Comparison of ENCODE assay signal across 8 cellular contexts in genomic region chr2:142130111-142131015, GRCh38. TPM values are rescaled to one million over a fixed set of nuclear protein-coding genes. Genes with fewer than 3 reads are reported as not detected.
DNase-seq lines count a peak whose midpoint lies in the region; ATAC-seq lines count a peak whose summit lies in the region.

No MANE protein-coding gene starts in this region.

- peak overlapping the region; percentile 49 for H3K18ac ChIP-seq in neuronal stem cell (ENCODE audit: low read length)

- H3K4me1 Mint-ChIP-seq in stimulated activated naive CD8-positive, alpha-beta T cell treated with anti-CD3 and anti-CD28 coated beads, Interleukin-15, Interleukin-2, amounts not matched to agents 100 ng/mL and 50 ng/mL, for 24 hours (ENCODE audit: low read depth), result peaks cover 6% of the 10 kb centered on the region
- H3K4me1 Mint-ChIP-seq in activated T-helper 1 cell treated with anti-CD3 and anti-CD28 coated beads, Interleukin-12 subunit alpha, Interleukin-12 subunit beta, Interleukin-2, Interleukin-4 antibody, amounts not matched to agents 30 ng/mL and 10 ng/mL and 1 ng/mL, durations not matched to agents 14 hours and 24 hours and 36 hours (ENCODE audit: low read depth), result peaks cover 19% of the 10 kb centered on the region

- H2AK5ac ChIP-seq in neuronal stem cell (ENCODE audit: low read depth, low read length), result no peak overlapping the region

- H3K4me3 Mint-ChIP-seq in stimulated activated naive CD8-positive, alpha-beta T cell treated with anti-CD3 and anti-CD28 coated beads, Interleukin-15, Interleukin-2, amounts not matched to agents 100 ng/mL and 50 ng/mL, for 24 hours, result peak overlapping the region; percentile 51
- peak overlapping the region; percentile 80 for H3K4me3 Mint-ChIP-seq in activated T-helper 1 cell treated with anti-CD3 and anti-CD28 coated beads, Interleukin-12 subunit alpha, Interleukin-12 subunit beta, Interleukin-2, Interleukin-4 antibody, amounts not matched to agents 30 ng/mL and 10 ng/mL and 1 ng/mL, durations not matched to agents 14 hours and 24 hours and 36 hours

- no peak overlapping the region for H3K23ac ChIP-seq in neuronal stem cell (ENCODE audit: low read depth, low read length, poor library complexity)

- H2AFZ ChIP-seq in neuronal stem cell (ENCODE audit: low read length), result peak overlapping the region; percentile 94

- WGBS in neuronal stem cell (ENCODE audit: extremely low coverage in 2 of 2, insufficient read length in 2 of 2, insufficient replicate concordance in 1 of 2), 2 donors, result no CpG with 5 or more reads among the region's 69 CpGs

- H3K9me3 ChIP-seq in neuronal stem cell (replicated peaks in 1 of 2; ENCODE audit: control insufficient read depth in 2 of 2, insufficient read depth in 1 of 2, low read depth in 1 of 2, low read length in 2 of 2), result no peaks in the 10 kb centered on the region

- H3K9me3 Mint-ChIP-seq in stimulated activated naive CD8-positive, alpha-beta T cell treated with anti-CD3 and anti-CD28 coated beads, Interleukin-15, Interleukin-2, amounts not matched to agents 100 ng/mL and 50 ng/mL, for 24 hours, result no peaks in the 10 kb centered on the region
- no peaks in the 10 kb centered on the region for H3K9me3 Mint-ChIP-seq in activated T-helper 1 cell treated with anti-CD3 and anti-CD28 coated beads, Interleukin-12 subunit alpha, Interleukin-12 subunit beta, Interleukin-2, Interleukin-4 antibody, amounts not matched to agents 30 ng/mL and 10 ng/mL and 1 ng/mL, durations not matched to agents 14 hours and 24 hours and 36 hours

- no peaks in the 10 kb centered on the region for H3K79me1 ChIP-seq in neuronal stem cell (ENCODE audit: low read depth, low read length)

- H3K4me1 ChIP-seq in neuronal stem cell (ENCODE audit: control insufficient read depth in 2 of 2, insufficient read depth in 1 of 2, low read depth in 1 of 2, low read length in 2 of 2), result no peaks in the 10 kb centered on the region

- H3K27ac Mint-ChIP-seq in stimulated activated naive CD8-positive, alpha-beta T cell treated with anti-CD3 and anti-CD28 coated beads, Interleukin-15, Interleukin-2, amounts not matched to agents 100 ng/mL and 50 ng/mL, for 24 hours, result no peak overlapping the region
- H3K27ac Mint-ChIP-seq in activated T-helper 1 cell treated with anti-CD3 and anti-CD28 coated beads, Interleukin-12 subunit alpha, Interleukin-12 subunit beta, Interleukin-2, Interleukin-4 antibody, amounts not matched to agents 30 ng/mL and 10 ng/mL and 1 ng/mL, durations not matched to agents 14 hours and 24 hours and 36 hours, result no peak overlapping the region

- H3K9ac ChIP-seq in neuronal stem cell (ENCODE audit: low read depth, low read length, poor library complexity), result peak overlapping the region; percentile 71

- H3K4me2 ChIP-seq in neuronal stem cell (ENCODE audit: insufficient read depth, low read length, poor library complexity, severe bottlenecking), result peak overlapping the region; percentile 96

- H2BK5ac ChIP-seq in neuronal stem cell (ENCODE audit: low read length), result no peak overlapping the region

- H3K27ac ChIP-seq in neuronal stem cell (replicated peaks; ENCODE audit: low read length), result no peak overlapping the region

- no peak overlapping the region for H3K4ac ChIP-seq in neuronal stem cell (ENCODE audit: low read length)

- no peak for ATAC-seq in stimulated activated naive CD8-positive, alpha-beta T cell treated with anti-CD3 and anti-CD28 coated beads, Interleukin-15, Interleukin-2, amounts not matched to agents 100 U/mL and 50 U/mL, for 24 hours
- ATAC-seq in HG03135 (IDR thresholded peaks at IDR 0.05; ENCODE audit: unreplicated experiment), result no peak

- no peak for DNase-seq in stimulated activated naive CD8-positive, alpha-beta T cell treated with anti-CD3 and anti-CD28 coated beads, Interleukin-15, Interleukin-2, amounts not matched to agents 100 U/mL and 50 U/mL, for 24 hours
- DNase-seq in HuH-7.5 (ENCODE audit: low spot score) (peak; percentile 8), glomerular visceral epithelial cell (ENCODE audit: extremely low spot score) (peak; percentile 65), neuronal stem cell (ENCODE audit: low spot score) (peak; percentile 60), RKO (ENCODE audit: low spot score) (no peak)
- no peak for DNase-seq in activated T-helper 1 cell treated with anti-CD3 and anti-CD28 coated beads, Interleukin-12 subunit alpha, Interleukin-12 subunit beta, Interleukin-2, Interleukin-4 antibody, amounts not matched to agents 30 ng/mL and 10 ng/mL and 1 ng/mL, durations not matched to agents 14 hours and 24 hours and 36 hours (ENCODE audit: low spot score)

- no peaks in the 10 kb centered on the region for H3K36me3 Mint-ChIP-seq in stimulated activated naive CD8-positive, alpha-beta T cell treated with anti-CD3 and anti-CD28 coated beads, Interleukin-15, Interleukin-2, amounts not matched to agents 100 ng/mL and 50 ng/mL, for 24 hours (ENCODE audit: low read depth)
- H3K36me3 Mint-ChIP-seq in activated T-helper 1 cell treated with anti-CD3 and anti-CD28 coated beads, Interleukin-12 subunit alpha, Interleukin-12 subunit beta, Interleukin-2, Interleukin-4 antibody, amounts not matched to agents 30 ng/mL and 10 ng/mL and 1 ng/mL, durations not matched to agents 14 hours and 24 hours and 36 hours (ENCODE audit: low read depth), result no peaks in the 10 kb centered on the region

- H3K27me3 Mint-ChIP-seq in stimulated activated naive CD8-positive, alpha-beta T cell treated with anti-CD3 and anti-CD28 coated beads, Interleukin-15, Interleukin-2, amounts not matched to agents 100 ng/mL and 50 ng/mL, for 24 hours, result peaks cover 47% of the 10 kb centered on the region
- H3K27me3 Mint-ChIP-seq in activated T-helper 1 cell treated with anti-CD3 and anti-CD28 coated beads, Interleukin-12 subunit alpha, Interleukin-12 subunit beta, Interleukin-2, Interleukin-4 antibody, amounts not matched to agents 30 ng/mL and 10 ng/mL and 1 ng/mL, durations not matched to agents 14 hours and 24 hours and 36 hours (ENCODE audit: insufficient read depth), result peaks cover 42% of the 10 kb centered on the region

- no peaks in the 10 kb centered on the region for H3K36me3 ChIP-seq in neuronal stem cell (replicated peaks in 1 of 2; ENCODE audit: control insufficient read depth in 2 of 2, insufficient read depth in 2 of 2, low read length in 2 of 2)

- peak overlapping the region; percentile 73 for H3K14ac ChIP-seq in neuronal stem cell (ENCODE audit: low read length)

- no peak overlapping the region for H4K8ac ChIP-seq in neuronal stem cell (ENCODE audit: low read depth, low read length)

- H2BK12ac ChIP-seq in neuronal stem cell (ENCODE audit: low read length), result peak overlapping the region; percentile 23

- no peak overlapping the region for H2BK120ac ChIP-seq in neuronal stem cell (ENCODE audit: low read depth, low read length)

- intact Hi-C loops in activated T-helper 1 cell treated with anti-CD3 and anti-CD28 coated beads, Interleukin-12 subunit alpha, Interleukin-12 subunit beta, Interleukin-2, Interleukin-4 antibody, amounts not matched to agents 30 ng/mL and 10 ng/mL and 1 ng/mL, durations not matched to agents 14 hours and 24 hours and 36 hours (cut with micrococcal nuclease), result no loop called here

- H4K91ac ChIP-seq in neuronal stem cell (ENCODE audit: low read depth, low read length, poor library complexity), result no peak overlapping the region

- H3K4me3 ChIP-seq in neuronal stem cell (ENCODE audit: low read length in 2 of 2), result peak overlapping the region; percentile 63 to 88

- peaks cover 0 to 28% (median 15%) of the 10 kb centered on the region in 3 experiments for H3K27me3 ChIP-seq in neuronal stem cell (ENCODE audit: control insufficient read depth in 3 of 3, insufficient read depth in 3 of 3, low read depth in 1 of 3, low read length in 3 of 3)

- no peak overlapping the region for H2BK15ac ChIP-seq in neuronal stem cell (ENCODE audit: low read length)

RNA-seq across cellular contexts. Expression of gene LRP1B, which starts 0.5 kb away (rescaled TPM):
- not detected in 2 replicates for total RNA-seq in activated T-helper 1 cell treated with anti-CD3 and anti-CD28 coated beads, Interleukin-12 subunit alpha, Interleukin-12 subunit beta, Interleukin-2, Interleukin-4 antibody, amounts not matched to agents 30 ng/mL and 10 ng/mL and 1 ng/mL, durations not matched to agents 14 hours and 24 hours and 36 hours
- 0.06 TPM for polyA plus RNA-seq in neuronal stem cell (2013, experiment 1 of 2)
- under 0.01 TPM for polyA plus RNA-seq in neuronal stem cell (2013, experiment 2 of 2)

Comparison
In these comparisons a context has a peak if more than half of its experiments do, and no peak if none do; other contexts are left out.
1. DNase-seq: peak in HuH-7.5 (single experiment), glomerular visceral epithelial cell (single experiment) and neuronal stem cell (single experiment); none in stimulated activated naive CD8-positive, alpha-beta T cell treated with anti-CD3 and anti-CD28 coated beads, Interleukin-15, Interleukin-2, amounts not matched to agents 100 U/mL and 50 U/mL, for 24 hours (single experiment), activated T-helper 1 cell treated with anti-CD3 and anti-CD28 coated beads, Interleukin-12 subunit alpha, Interleukin-12 subunit beta, Interleukin-2, Interleukin-4 antibody, amounts not matched to agents 30 ng/mL and 10 ng/mL and 1 ng/mL, durations not matched to agents 14 hours and 24 hours and 36 hours (single experiment) and RKO (single experiment).